ENCODE assay signal across 17 cellular contexts in genomic region chr11:44853674-44854073, GRCh38.
"Had no signal": no experiment of that assay in that cellular context is flagged by ENCODE, and none has a peak within 500 bp of the region (broad histone marks: within the 10 kb centered on the region; RNA-seq: fewer than 3 reads in every experiment).

No MANE protein-coding gene starts in this region.

- DNase-seq: colonic mucosa; dermis blood vessel endothelial cell; foreskin keratinocyte; head of caudate nucleus; mammary epithelial cell; mucosa of descending colon; naive thymus-derived CD8-positive, alpha-beta T cell; nucleus accumbens; ovary; stimulated activated CD4-positive, alpha-beta T cell treated with anti-CD3 and anti-CD28 coated beads, Interleukin-12 subunit alpha, Interleukin-12 subunit beta, amount 100 ng/mL, for 4 hours; stimulated activated naive CD4-positive, alpha-beta T cell treated with Interleukin-2 at 50 U/mL for 16 hours; thyroid gland had no signal

- H3K9me3 Mint-ChIP-seq: neural crest cell, type B pancreatic cell had no signal

- ATAC-seq: mucosa of descending colon; naive thymus-derived CD8-positive, alpha-beta T cell had no signal

- H3K4me3 Mint-ChIP-seq: naive thymus-derived CD8-positive, alpha-beta T cell; neural crest cell; type B pancreatic cell had no signal

- H3K36me3 Mint-ChIP-seq: type B pancreatic cell had no signal

- H2AFZ ChIP-seq: hepatocyte had no signal

- H3K9me3 ChIP-seq: colonic mucosa, mucosa of descending colon, ovary, prostate gland, suprapubic skin, thyroid gland had no signal

- H3K27ac ChIP-seq: colonic mucosa, foreskin keratinocyte, suprapubic skin, thyroid gland had no signal

- H3K36me3 ChIP-seq: colonic mucosa, ovary, prostate gland, suprapubic skin, thyroid gland had no signal

- H3K4me1 ChIP-seq: colonic mucosa, prostate gland, suprapubic skin had no signal

- H3K27me3 ChIP-seq: colonic mucosa, hepatocyte, ovary, suprapubic skin, thyroid gland had no signal

- H3K4me3 ChIP-seq: colonic mucosa, hepatocyte, mucosa of descending colon, ovary, prostate gland, suprapubic skin, thyroid gland had no signal

- H3K4me2 ChIP-seq: hepatocyte had no signal
